ENCODE assay signal across 8 cellular contexts in genomic region chr20:5001174-5002076, GRCh38. TPM values are rescaled to one million over a fixed set of nuclear protein-coding genes. Genes with fewer than 3 reads are reported as not detected.
A peak's percentile ranks its signal among the peaks of the same experiment; 100 is the strongest.
DNase-seq lines count a peak whose midpoint lies in the region; ATAC-seq, FAIRE-seq and TF ChIP-seq lines count a peak whose summit lies in the region.

SLC23A2 (minus strand) TSS chr20:5001510; CDS start chr20:4932562, 68,948 bp downstream.

- POLR2A ChIA-PET in A549 (lab: Yijun Ruan, JAX) = no interaction called here

- no peaks in the 10 kb centered on the region for H4K20me1 ChIP-seq in Loucy (ENCODE audit: insufficient read depth, low read length, poor library complexity, severe bottlenecking)

- H3K36me3 ChIP-seq in Loucy (ENCODE audit: insufficient read depth, low read length) (no peaks in the 10 kb centered on the region), liver (ENCODE audit: control insufficient read depth in 4 of 4, insufficient read depth in 3 of 4, low read depth in 1 of 4, low read length in 3 of 4) (no peaks in the 10 kb centered on the region)

- peak; percentile 31 to 66 for DNase-seq in A549 (ENCODE audit: low read depth in 1 of 2, low spot score in 1 of 2)
- peak; percentile 32 to 45 for DNase-seq in activated CD4-positive, alpha-beta T cell treated with anti-CD3 and anti-CD28 coated beads for 24 hours (ENCODE audit: low read depth in 2 of 2)
- DNase-seq in stimulated activated CD4-positive, alpha-beta T cell treated with anti-CD3 and anti-CD28 coated beads, Interleukin-4, amount 100 ng/mL, for 1 hour = peak; percentile 72

- peaks cover 20% of the 10 kb centered on the region for H3K4me1 ChIP-seq in A549
- H3K4me1 ChIP-seq in Loucy (ENCODE audit: insufficient read depth, low read length, poor library complexity, severe bottlenecking) = peaks cover 39% of the 10 kb centered on the region
- H3K4me1 ChIP-seq in liver (ENCODE audit: control insufficient read depth in 4 of 4, insufficient read depth in 4 of 4, low read length in 3 of 4) = peaks cover 2 to 21% (median 9%) of the 10 kb centered on the region in 4 donors

- CTCF ChIA-PET in A549 (lab: Yijun Ruan, JAX) = no interaction called here

- H3K4me3 ChIP-seq in A549 (peak within 1 kb of the TSS; percentile 65), Loucy (ENCODE audit: low read length, poor library complexity, severe bottlenecking) (peak within 1 kb of the TSS; percentile 99), liver (ENCODE audit: low read depth in 1 of 3, low read length in 3 of 3) (peak within 1 kb of the TSS; percentile 82 to 96 (median 96))

- peaks cover 44% of the 10 kb centered on the region for H3K79me2 ChIP-seq in Loucy (ENCODE audit: insufficient read depth, low read length)

- WGBS in A549 (ENCODE audit: missing lambda C conversion rate) = 6% methylated on average over 27 of the region's 88 CpGs
- WGBS in liver = 2% methylated on average over 88 of the region's 88 CpGs

- no peak for TF ChIP-seq EP300 in A549 (IDR thresholded peaks at IDR 0.05)

- H3K9me3 ChIP-seq in A549 (no peaks in the 10 kb centered on the region), Loucy (ENCODE audit: insufficient read depth, low read depth, low read length) (no peaks in the 10 kb centered on the region), liver (ENCODE audit: control insufficient read depth in 4 of 4, low read length in 3 of 4) (no peaks in the 10 kb centered on the region)

- no peaks in the 10 kb centered on the region for H3F3A ChIP-seq in Loucy (ENCODE audit: low read depth)

- no peak for TF ChIP-seq CTCF in A549 (IDR thresholded peaks at IDR 0.05)
- no peak for TF ChIP-seq CTCF in Loucy (conservative IDR thresholded peaks at IDR 0.05; ENCODE audit: low read length)
- no peak for TF ChIP-seq CTCF in liver (IDR thresholded peaks at IDR 0.05; ENCODE audit: low read depth, low read length, missing input control)

- H3K27ac ChIP-seq in A549 (peak within 1 kb of the TSS; percentile 77 to 90), cingulate gyrus (ENCODE audit: low read depth, low read length) (peak within 1 kb of the TSS; percentile 56), liver (ENCODE audit: low read depth in 1 of 2, low read length in 2 of 2) (peak within 1 kb of the TSS; percentile 83 to 90)

- no peaks in the 10 kb centered on the region for H3K9me2 ChIP-seq in Loucy (replicated peaks; ENCODE audit: low read depth, low read length)

- H2AFZ ChIP-seq in Loucy (ENCODE audit: low read length) = peak within 1 kb of the TSS; percentile 100

- no peak for FAIRE-seq in A549 (lab: Jason Lieb, UNC)

- H3K4me2 ChIP-seq in A549 (peak within 1 kb of the TSS; percentile 93), Loucy (ENCODE audit: low read depth, low read length, poor library complexity, severe bottlenecking) (peak within 1 kb of the TSS; percentile 99)

- H3K9ac ChIP-seq in Loucy (ENCODE audit: low read depth, low read length, poor library complexity, severe bottlenecking) (peak within 1 kb of the TSS; percentile 71), liver (ENCODE audit: low read depth in 1 of 2, low read length in 2 of 2) (peak within 1 kb of the TSS; percentile 56 to 93)

- ATAC-seq in A549 = peak; percentile 81 to 86
- peak; percentile 45 for ATAC-seq in GM18868 (IDR thresholded peaks at IDR 0.05; ENCODE audit: unreplicated experiment)
- ATAC-seq in GM18519 (IDR thresholded peaks at IDR 0.05; ENCODE audit: low FRiP score, unreplicated experiment) = no peak

- no peaks in the 10 kb centered on the region for H3K27me3 ChIP-seq in Loucy (ENCODE audit: insufficient read depth, low read length, poor library complexity, severe bottlenecking)
- H3K27me3 ChIP-seq in liver (ENCODE audit: control insufficient read depth in 4 of 4, insufficient read depth in 4 of 4, low read length in 3 of 4) = no peaks in the 10 kb centered on the region

- TF ChIP-seq POLR2A in A549 (IDR thresholded peaks at IDR 0.05; ENCODE audit: low read length) = peak; percentile 67

- no peak for TF ChIP-seq RAD21 in A549 (conservative IDR thresholded peaks at IDR 0.05 in 1 of 2, IDR thresholded peaks at IDR 0.05 in 1 of 2)
- no peak for TF ChIP-seq RAD21 in liver (IDR thresholded peaks at IDR 0.05)

TF ChIP-seq in A549, 52 proteins besides CTCF, POLR2A, EP300 and RAD21:
- TF ChIP-seq JUN (IDR thresholded peaks at IDR 0.05) (peak in 1 of 2 experiments; percentile 51; a peak in 1 of 5 replicates), NPAS2 (CRISPR knock-in tag; IDR thresholded peaks at IDR 0.05; ENCODE audit: borderline replicate concordance) (no peak), BCL3 (IDR thresholded peaks at IDR 0.05) (peak; percentile 50; the same call in 1 of the 3 replicates)
TF ChIP-seq in A549: peak in this region for 2.

TF ChIP-seq in liver, 16 proteins besides CTCF, POLR2A, EP300 and RAD21:
- TF ChIP-seq YY1 (IDR thresholded peaks at IDR 0.05) = peak; percentile 25
- no peak for TF ChIP-seq ATF3 (IDR thresholded peaks at IDR 0.05)
TF ChIP-seq in liver: peak in this region for 1.

RNA-seq across cellular contexts. Expression of gene SLC23A2, which starts in this region (rescaled TPM):
- polyA plus RNA-seq in A549 (2011; rRNA removed) (47.8 and 64.4 TPM in 2 replicates), A549 (2017; fragmentation: RNase III; extraction: RNeasy Plus Mini Kit Qiagen cat#74134 plus additional on column Dnase treatment) (11.3 to 13.1 TPM (median 12.4 TPM) in 3 replicates), liver (10 to 100 TPM in 1 of 2 donors, 1 to 10 TPM in 1; 9.1 to 18.9 TPM)
- 14.3 and 15.8 TPM in 2 replicates for polyA plus RNA-seq in A549 (2012; cell fraction: cytosol; rRNA removed)
- polyA plus RNA-seq in A549 (2012; cell fraction: nucleus; rRNA removed) = 29.8 and 36.5 TPM in 2 replicates
- polyA minus RNA-seq in A549 (2011; rRNA and poly(A)+ RNA removed) = 101 and 106 TPM in 2 replicates
- 10 to 100 TPM; 10.6 to 48.4 TPM for total RNA-seq in liver
